In the genomic region with DNA sequence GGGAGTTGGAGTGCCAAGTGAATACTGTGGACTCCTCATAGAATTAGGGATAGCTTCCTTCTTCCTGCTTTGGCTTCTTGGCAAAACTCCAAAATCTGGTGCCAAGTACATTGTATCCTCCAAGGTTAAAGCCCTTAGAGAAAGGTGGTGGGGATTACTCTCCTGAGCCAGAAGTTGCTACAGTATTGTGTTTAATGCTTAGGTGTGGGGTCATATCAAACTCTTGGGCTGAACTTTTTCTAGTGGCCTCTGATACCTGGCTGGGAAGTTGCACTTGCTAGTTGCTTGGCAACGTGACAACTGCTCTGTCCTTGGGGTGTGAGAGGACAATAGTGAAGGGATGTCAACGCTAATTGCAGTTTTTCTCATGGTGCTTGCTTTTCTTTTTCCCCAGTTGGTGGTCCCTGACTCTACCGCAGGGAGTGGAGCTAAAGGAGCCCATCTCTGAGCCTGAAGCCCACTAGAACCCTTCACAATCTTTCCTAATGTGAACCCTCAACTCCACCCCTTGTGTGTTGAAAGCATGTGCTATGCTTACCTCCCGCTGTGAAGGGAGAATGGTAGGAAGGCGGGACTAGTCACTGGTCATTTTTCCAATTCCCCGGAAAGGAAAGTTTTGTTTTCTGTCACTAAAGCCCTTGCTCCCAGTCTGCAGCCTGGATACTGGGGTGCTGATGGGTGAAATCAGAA, we compare ENCODE assay signal across 11 cellular contexts. TPM values are rescaled to one million over a fixed set of nuclear protein-coding genes. Genes with fewer than 3 reads are reported as not detected.
DNase-seq lines count a peak whose midpoint lies in the region; ATAC-seq, FAIRE-seq and TF ChIP-seq lines count a peak whose summit lies in the region.
"Had no signal": no experiment of that assay in that cellular context is flagged by ENCODE, and none has a peak within 500 bp of the region (broad histone marks: within the 10 kb centered on the region; RNA-seq: fewer than 3 reads in every experiment).

No MANE protein-coding gene starts in this region.

- H3K9ac ChIP-seq in keratinocyte (ENCODE audit: control insufficient read depth, extremely low read depth, insufficient read depth, low read length) = no peak overlapping the region

- in situ Hi-C loops in transverse colon (cut with MboI; ENCODE audit: low pct_ligation_motif_present in 1 of 4, low pct_unique_long_range_greater_than_20kb in 1 of 4, low sequenced_read_pairs in 3 of 4) = no loop called here

- H3K27ac ChIP-seq in keratinocyte (ENCODE audit: control insufficient read depth, insufficient read depth, low read length) (no peak overlapping the region), transverse colon (peak overlapping the region; percentile 82 to 92 (median 86))

- H3K4me1 ChIP-seq in keratinocyte (ENCODE audit: control insufficient read depth, extremely low read depth, insufficient read depth, low read length) (peaks cover 20% of the 10 kb centered on the region), transverse colon (peaks cover 9 to 68% (median 27%) of the 10 kb centered on the region in 4 donors), BE2C (no peaks in the 10 kb centered on the region)

- peak; percentile 32 for FAIRE-seq in keratinocyte (lab: Jason Lieb, UNC)

- intact Hi-C loops in transverse colon (cut with DNase I; ENCODE audit: low total_unique reads) = no loop called here

- H3K27me3 ChIP-seq in keratinocyte (ENCODE audit: control insufficient read depth, extremely low read depth, insufficient read depth, low read length) (no peaks in the 10 kb centered on the region), transverse colon (no peaks in the 10 kb centered on the region), BE2C (no peaks in the 10 kb centered on the region)
- H3K27me3 ChIP-seq: ovary had no signal

- WGBS in transverse colon (ENCODE audit: low coverage in 1 of 2), 2 donors = 47% methylated on average over 6 of the region's 6 CpGs; no CpG with 5 or more reads in 1 of the 2 donors

- H2AFZ ChIP-seq in keratinocyte (ENCODE audit: control insufficient read depth, low read length) = no peak overlapping the region

- dilution Hi-C loops in keratinocyte (cut with MboI; ENCODE audit: extremely low pct_ligation_motif_present, low sequenced_read_pairs) = no loop called here

- H4K20me1 ChIP-seq in keratinocyte (ENCODE audit: control insufficient read depth, extremely low read depth, insufficient read depth, low read length) = no peaks in the 10 kb centered on the region

- TF ChIP-seq POLR2A in transverse colon (IDR thresholded peaks at IDR 0.05) = no peak

- H3K4me3 ChIP-seq in keratinocyte (ENCODE audit: control insufficient read depth in 2 of 3, extremely low read depth in 1 of 3, insufficient read depth in 2 of 3, low read depth in 1 of 3, low read length in 3 of 3) (no peak overlapping the region), transverse colon (no peak overlapping the region), BE2C (ENCODE audit: low read depth, low read length) (no peak overlapping the region)
- H3K4me3 ChIP-seq: ovary had no signal

- peak overlapping the region; percentile 23 for H3K4me2 ChIP-seq in keratinocyte (ENCODE audit: control insufficient read depth, extremely low read depth, insufficient read depth, low read depth, low read length)

- H3K79me2 ChIP-seq in keratinocyte (ENCODE audit: control insufficient read depth, insufficient read depth, low read length) = no peaks in the 10 kb centered on the region

- H3K9me3 ChIP-seq in keratinocyte (ENCODE audit: control insufficient read depth, low read depth, low read length) (no peaks in the 10 kb centered on the region), transverse colon (no peaks in the 10 kb centered on the region), BE2C (no peaks in the 10 kb centered on the region)
- H3K9me3 ChIP-seq: ovary had no signal

- no peak for TF ChIP-seq EP300 in transverse colon (IDR thresholded peaks at IDR 0.05; ENCODE audit: low read depth)

- no peak for TF ChIP-seq CTCF in keratinocyte (optimal IDR thresholded peaks at IDR 0.05 in 1 of 3, IDR thresholded peaks at IDR 0.05 in 1 of 3, conservative IDR thresholded peaks at IDR 0.05 in 1 of 3; ENCODE audit: extremely low read depth in 1 of 3, insufficient read depth in 2 of 3, low read length in 3 of 3)
- no peak for TF ChIP-seq CTCF in transverse colon (IDR thresholded peaks at IDR 0.05)
- TF ChIP-seq CTCF in BE2C (IDR thresholded peaks at IDR 0.05; ENCODE audit: low read depth, low read length) = no peak

- H3K9me1 ChIP-seq in keratinocyte (ENCODE audit: control insufficient read depth, extremely low read depth, insufficient read depth, low read length) = no peaks in the 10 kb centered on the region

- no peak for ATAC-seq in GM18867 (IDR thresholded peaks at IDR 0.05; ENCODE audit: unreplicated experiment)
- ATAC-seq: stimulated activated naive CD8-positive, alpha-beta T cell treated with anti-CD3 and anti-CD28 coated beads, Interleukin-15, Interleukin-2, amounts not matched to agents 100 U/mL and 50 U/mL, for 24 hours had no signal

- H3K36me3 ChIP-seq in keratinocyte (ENCODE audit: control insufficient read depth in 2 of 2, extremely low read depth in 1 of 2, insufficient read depth in 2 of 2, low read length in 2 of 2) (no peaks in the 10 kb centered on the region), transverse colon (no peaks in the 10 kb centered on the region), BE2C (no peaks in the 10 kb centered on the region)
- H3K36me3 ChIP-seq: ovary had no signal

- DNase-seq in NCI-H2227 (lab: John Stamatoyannopoulos, UW; ENCODE audit: unreplicated experiment) = peak; percentile 8
- no peak for DNase-seq in NCI-H2227 treated with DMSO at 0.1 percent for 48 hours (lab: John Stamatoyannopoulos, UW)
- DNase-seq in cerebellar cortex (ENCODE audit: low spot score) = peak; percentile 1
- no peak for DNase-seq in keratinocyte (ENCODE audit: low read depth, low spot score)
- DNase-seq in transverse colon = peak; percentile 60
- no peak for DNase-seq in T-helper 2 cell
- DNase-seq in BE2C = no peak
- DNase-seq: Kasumi-1; stimulated activated naive CD8-positive, alpha-beta T cell treated with anti-CD3 and anti-CD28 coated beads, Interleukin-15, Interleukin-2, amounts not matched to agents 100 U/mL and 50 U/mL, for 24 hours had no signal

RNA-seq across cellular contexts. Expression of a gene that starts 35.5 kb away (rescaled TPM):
- 5.9 to 10.1 TPM (median 8.7 TPM) in 3 replicates for polyA plus RNA-seq in keratinocyte
- polyA plus RNA-seq in keratinocyte (2011; ENCODE audit: low read depth) = 11.7 TPM
- 5.4 and 8.1 TPM in 2 replicates for polyA plus RNA-seq in keratinocyte (2011; cell fraction: cytosol; rRNA removed)
- 6.2 and 6.8 TPM in 2 replicates for polyA plus RNA-seq in keratinocyte (2011; cell fraction: nucleus; rRNA removed)
- polyA plus RNA-seq in keratinocyte (2012; ENCODE audit: low replicate concordance) = 5.0 and 6.5 TPM in 2 replicates
- 5.0 to 11.3 TPM (median 5.9 TPM) in 3 replicates for polyA minus RNA-seq in keratinocyte
- 1.3 TPM for polyA minus RNA-seq in keratinocyte (2011; cell fraction: cytosol; rRNA and poly(A)+ RNA removed)
- polyA minus RNA-seq in keratinocyte (2011; cell fraction: nucleus; rRNA and poly(A)+ RNA removed) = 1.6 and 6.4 TPM in 2 replicates
- 10 to 100 TPM; 31.8 to 59.4 (median 54.8) TPM for total RNA-seq in transverse colon
- 0.96 TPM for polyA plus RNA-seq in BE2C (2012; ENCODE audit: insufficient read depth, insufficient read length, low read depth)

RNA-seq across cellular contexts. Expression of a gene that starts 57.0 kb away (rescaled TPM):
- polyA plus RNA-seq in keratinocyte = 4.4 to 22.1 TPM (median 7.2 TPM) in 3 replicates
- polyA plus RNA-seq in keratinocyte (2011; ENCODE audit: low read depth) = 8.2 TPM
- 6.3 and 8.3 TPM in 2 replicates for polyA plus RNA-seq in keratinocyte (2011; cell fraction: cytosol; rRNA removed)
- 33.4 and 52.7 TPM in 2 replicates for polyA plus RNA-seq in keratinocyte (2011; cell fraction: nucleus; rRNA removed)
- polyA plus RNA-seq in keratinocyte (2012; ENCODE audit: low replicate concordance) = 3.0 and 15.0 TPM in 2 replicates
- 5.1 to 30.3 TPM (median 8.7 TPM) in 3 replicates for polyA minus RNA-seq in keratinocyte
- polyA minus RNA-seq in keratinocyte (2011; cell fraction: cytosol; rRNA and poly(A)+ RNA removed) = 8.4 TPM
- polyA minus RNA-seq in keratinocyte (2011; cell fraction: nucleus; rRNA and poly(A)+ RNA removed) = 13.8 and 22.4 TPM in 2 replicates
- 10 to 100 TPM in 3 of 4 donors, 1 to 10 TPM in 1; 1.6 to 68.1 (median 31.2) TPM for total RNA-seq in transverse colon
- polyA plus RNA-seq in BE2C (2012; ENCODE audit: insufficient read depth, insufficient read length, low read depth) = not detected
- total RNA-seq: ovary had no signal
- polyA plus RNA-seq: ovary had no signal

Comparison
In these comparisons a context has a peak if more than half of its experiments do, and no peak if none do; other contexts are left out.
1. DNase-seq: peak in NCI-H2227 (single experiment), cerebellar cortex (single experiment) and transverse colon (single experiment); none in NCI-H2227 treated with DMSO at 0.1 percent for 48 hours (single experiment), keratinocyte (single experiment), T-helper 2 cell (0 of 5) and BE2C (single experiment).